ENCODE assay signal across 21 cellular contexts in the genomic region with DNA sequence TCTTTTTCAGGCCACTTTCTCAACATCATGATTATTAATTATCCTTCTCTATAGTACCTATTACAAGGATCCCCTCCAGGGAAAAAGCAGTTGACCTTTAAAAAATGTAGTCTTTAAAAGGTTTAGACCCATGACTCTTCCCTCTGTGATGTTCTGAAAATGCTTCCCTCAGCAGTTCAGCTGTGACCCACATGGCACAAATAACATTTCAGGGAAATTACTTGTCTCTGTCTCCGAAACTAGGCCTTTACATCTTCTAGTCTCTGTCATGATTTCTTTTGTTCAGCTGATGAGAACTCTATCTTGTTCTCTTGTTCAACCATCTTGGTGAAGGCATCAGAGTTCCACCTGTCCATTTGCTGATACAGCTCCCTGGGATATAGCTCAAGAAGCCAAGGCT. TPM values are rescaled to one million over a fixed set of nuclear protein-coding genes. Genes with fewer than 3 reads are reported as not detected.
DNase-seq lines count a peak whose midpoint lies in the region; ATAC-seq, FAIRE-seq and TF ChIP-seq lines count a peak whose summit lies in the region.
"Had no signal": no experiment of that assay in that cellular context is flagged by ENCODE, and none has a peak within 500 bp of the region (broad histone marks: within the 10 kb centered on the region; RNA-seq: fewer than 3 reads in every experiment).

No MANE protein-coding gene starts in this region.

- H4K20me1 ChIP-seq in PC-9 (ENCODE audit: insufficient read depth), result no peaks in the 10 kb centered on the region
- no peaks in the 10 kb centered on the region for H4K20me1 ChIP-seq in H1 (replicated peaks in 1 of 2; ENCODE audit: control insufficient read depth in 1 of 2, insufficient read depth in 2 of 2, low read length in 2 of 2)
- H4K20me1 ChIP-seq: BLaER1 treated with 17β-estradiol and CSF1 and Interleukin-3, amounts not matched to agents 10 nM and 100 nM had no signal

- H3K23me2 ChIP-seq in H1 (ENCODE audit: low read depth, low read length), result no peaks in the 10 kb centered on the region

- H3K4ac ChIP-seq in H1 (replicated peaks; ENCODE audit: insufficient read length, low read depth, low read length) (no peak overlapping the region), neuronal stem cell (ENCODE audit: low read length) (no peak overlapping the region)

- intact Hi-C loops in PC-9 (cut with micrococcal nuclease; ENCODE audit: unreplicated experiment), result loop anchor here (10.0 kb wide), 2 partner anchors 117 to 337 kb away; a partner anchor contains a TSS

- CTCF ChIA-PET in PC-9 (lab: Charles Lee) (interaction anchor here (1.0 kb wide), 1 partner anchor 152 kb away, joined by 6 read pairs; no protein-coding TSS in a partner anchor), H1 (lab: Charles Lee; ENCODE audit: partially characterized antibody) (interaction anchor here (0.6 to 13.1 kb wide), 8 partner anchors 8 to 206 kb away, joined by 3 to 214 read pairs (median 4); no protein-coding TSS in a partner anchor)

- ATAC-seq in HG03442 (IDR thresholded peaks at IDR 0.05; ENCODE audit: unreplicated experiment) (no peak), GM21447 (IDR thresholded peaks at IDR 0.05; ENCODE audit: unreplicated experiment) (no peak)
- ATAC-seq: CD8-positive, alpha-beta T cell; GM12878; SK-N-SH treated with all-trans-retinoic acid at 6 μM for 48 hours had no signal

- no peak for TF ChIP-seq RAD21 in H1 (IDR thresholded peaks at IDR 0.05 in 1 of 2, conservative IDR thresholded peaks at IDR 0.05 in 1 of 2; ENCODE audit: low read depth in 2 of 2, low read length in 2 of 2)

- no peak overlapping the region for H3K18ac ChIP-seq in H1 (ENCODE audit: extremely low read depth, low read length)
- H3K18ac ChIP-seq in neuronal stem cell (ENCODE audit: low read length), result no peak overlapping the region

- no peak for TF ChIP-seq EP300 in H1 (IDR thresholded peaks at IDR 0.05; ENCODE audit: borderline replicate concordance in 1 of 2, low read depth in 2 of 2, low read length in 2 of 2)

- POLR2A ChIA-PET in PC-9 (lab: Charles Lee; ENCODE audit: unreplicated experiment) (interaction anchor here (0.6 to 1.0 kb wide), 3 partner anchors 23 to 209 kb away, joined by 3 to 11 read pairs (median 4); no protein-coding TSS in a partner anchor), H1 (lab: Charles Lee; ENCODE audit: partially characterized antibody) (interaction anchor here (0.7 to 1.0 kb wide), 2 partner anchors 23 to 587 kb away, joined by 3 read pairs; no protein-coding TSS in a partner anchor)

- H3K9me3 ChIP-seq in PC-9 (ENCODE audit: insufficient read depth, low read depth) (no peaks in the 10 kb centered on the region), H1 (ENCODE audit: insufficient read depth in 2 of 2, low read depth in 1 of 2, low read length in 1 of 2) (no peaks in the 10 kb centered on the region), neuronal stem cell (replicated peaks in 1 of 2; ENCODE audit: control insufficient read depth in 2 of 2, insufficient read depth in 1 of 2, low read depth in 1 of 2, low read length in 2 of 2) (no peaks in the 10 kb centered on the region), right atrium auricular region (no peaks in the 10 kb centered on the region)
- H3K9me3 ChIP-seq: BLaER1 treated with 17β-estradiol and CSF1 and Interleukin-3, amounts not matched to agents 10 nM and 100 nM had no signal

- H3K4me2 ChIP-seq in PC-9 (peak overlapping the region; percentile 47), H1 (ENCODE audit: insufficient read depth in 1 of 2, low read depth in 2 of 2, low read length in 2 of 2) (no peak overlapping the region), neuronal stem cell (ENCODE audit: insufficient read depth, low read length, poor library complexity, severe bottlenecking) (no peak overlapping the region)
- H3K4me2 ChIP-seq: BLaER1 treated with 17β-estradiol and CSF1 and Interleukin-3, amounts not matched to agents 10 nM and 100 nM had no signal

- H3K4me3 ChIP-seq in PC-9 (no peak overlapping the region), H1 (ENCODE audit: extremely low read depth in 1 of 4, insufficient read depth in 2 of 4, low read depth in 3 of 4, low read length in 4 of 4) (no peak overlapping the region), neuronal stem cell (ENCODE audit: low read length in 2 of 2) (no peak overlapping the region), right atrium auricular region (no peak overlapping the region)
- H3K4me3 ChIP-seq: BLaER1 treated with 17β-estradiol and CSF1 and Interleukin-3, amounts not matched to agents 10 nM and 100 nM; GM12878 had no signal

- peak overlapping the region; percentile 68; the same call in 1 of the 2 replicates for H2AFZ ChIP-seq in PC-9
- no peak overlapping the region for H2AFZ ChIP-seq in H1 (ENCODE audit: low read length)
- peak overlapping the region; percentile 2 for H2AFZ ChIP-seq in neuronal stem cell (ENCODE audit: low read length)

- DNase-seq in NCI-H2227 treated with DMSO at 0.1 percent for 48 hours (lab: John Stamatoyannopoulos, UW) (peak; percentile 11), NCI-H2227 (lab: John Stamatoyannopoulos, UW; ENCODE audit: unreplicated experiment) (no peak), PC-9 (no peak), H1 (ENCODE audit: low read depth in 1 of 2, low spot score in 2 of 2) (no peak), neuronal stem cell (ENCODE audit: low spot score) (no peak), right atrium auricular region (ENCODE audit: low spot score) (no peak)
- DNase-seq: CD8-positive, alpha-beta T cell; DND-41; KG1; MV-4-11; NCI-H1105 treated with DMSO at 0.1 percent for 48 hours; NCI-H2029 treated with DMSO at 0.1 percent for 48 hours; NCI-H82; OCI-M1; SHP77 had no signal

- H3K4me1 ChIP-seq in PC-9 (replicated peaks; ENCODE audit: insufficient read depth) (peaks cover 16% of the 10 kb centered on the region), H1 (replicated peaks in 1 of 4; ENCODE audit: control insufficient read depth in 3 of 4, insufficient read depth in 4 of 4, low read length in 3 of 4) (peaks cover 0 to 7% (median 0%) of the 10 kb centered on the region in 4 experiments; a peak in 1 of 7 replicates), neuronal stem cell (ENCODE audit: control insufficient read depth in 2 of 2, insufficient read depth in 1 of 2, low read depth in 1 of 2, low read length in 2 of 2) (peaks cover 3 to 5% of the 10 kb centered on the region in 2 donors), right atrium auricular region (peaks cover 0 to 11% of the 10 kb centered on the region in 2 donors)

- H3K36me3 ChIP-seq in PC-9 (ENCODE audit: low read depth) (no peaks in the 10 kb centered on the region), H1 (ENCODE audit: control insufficient read depth in 2 of 4, insufficient read depth in 4 of 4, low read length in 3 of 4) (no peaks in the 10 kb centered on the region), neuronal stem cell (replicated peaks in 1 of 2; ENCODE audit: control insufficient read depth in 2 of 2, insufficient read depth in 2 of 2, low read length in 2 of 2) (no peaks in the 10 kb centered on the region), right atrium auricular region (no peaks in the 10 kb centered on the region)
- H3K36me3 ChIP-seq: BLaER1 treated with 17β-estradiol and CSF1 and Interleukin-3, amounts not matched to agents 10 nM and 100 nM had no signal

- H3K9ac ChIP-seq in H1 (replicated peaks in 1 of 4; ENCODE audit: extremely low read depth in 1 of 4, low read depth in 3 of 4, low read length in 3 of 4), result no peak overlapping the region
- no peak overlapping the region for H3K9ac ChIP-seq in neuronal stem cell (ENCODE audit: low read depth, low read length, poor library complexity)
- H3K9ac ChIP-seq: BLaER1 treated with 17β-estradiol and CSF1 and Interleukin-3, amounts not matched to agents 10 nM and 100 nM had no signal

- H2BK15ac ChIP-seq in H1 (ENCODE audit: low read length) (0 out of 2 replicates have a peak overlapping the region, but pooled peaks have one; percentile 5), neuronal stem cell (ENCODE audit: low read length) (no peak overlapping the region)

- peak overlapping the region; percentile 49 for H3K27ac ChIP-seq in PC-9
- H3K27ac ChIP-seq in H1 (ENCODE audit: low read depth, low read length), result no peak overlapping the region
- H3K27ac ChIP-seq in neuronal stem cell (replicated peaks; ENCODE audit: low read length), result no peak overlapping the region
- H3K27ac ChIP-seq in right atrium auricular region, result no peak overlapping the region
- H3K27ac ChIP-seq: 22Rv1; BLaER1 treated with 17β-estradiol and CSF1 and Interleukin-3, amounts not matched to agents 10 nM and 100 nM had no signal

- H3K79me1 ChIP-seq in H1 (ENCODE audit: low read depth, low read length) (no peaks in the 10 kb centered on the region), neuronal stem cell (ENCODE audit: low read depth, low read length) (no peaks in the 10 kb centered on the region)

- no peak overlapping the region for H3K23ac ChIP-seq in H1 (ENCODE audit: insufficient read length)
- H3K23ac ChIP-seq in neuronal stem cell (ENCODE audit: low read depth, low read length, poor library complexity), result no peak overlapping the region

- H3K14ac ChIP-seq in H1 (ENCODE audit: insufficient read length) (no peak overlapping the region), neuronal stem cell (ENCODE audit: low read length) (no peak overlapping the region)

- no peak overlapping the region for H3K56ac ChIP-seq in H1 (replicated peaks; ENCODE audit: insufficient read length, low read depth, low read length)

- H2BK12ac ChIP-seq in H1 (ENCODE audit: low read depth, low read length) (no peak overlapping the region), neuronal stem cell (ENCODE audit: low read length) (no peak overlapping the region)

- H3K27me3 ChIP-seq in PC-9 (ENCODE audit: insufficient read depth, low read depth) (no peaks in the 10 kb centered on the region), H1 (replicated peaks in 1 of 4; ENCODE audit: control insufficient read depth in 3 of 4, extremely low read depth in 1 of 4, insufficient read depth in 3 of 4, low read length in 3 of 4) (no peaks in the 10 kb centered on the region), neuronal stem cell (ENCODE audit: control insufficient read depth in 3 of 3, insufficient read depth in 3 of 3, low read depth in 1 of 3, low read length in 3 of 3) (no peaks in the 10 kb centered on the region), right atrium auricular region (no peaks in the 10 kb centered on the region)

- TF ChIP-seq POLR2A in H1 (IDR thresholded peaks at IDR 0.05; ENCODE audit: control extremely low read depth in 1 of 2, low read depth in 2 of 2, low read length in 2 of 2), result no peak

- FAIRE-seq in H1 (lab: Jason Lieb, UNC), result no peak
- FAIRE-seq: GM12878 had no signal

- TF ChIP-seq CTCF in PC-9 (conservative IDR thresholded peaks at IDR 0.05), result no peak
- TF ChIP-seq CTCF in H1 (IDR thresholded peaks at IDR 0.05; ENCODE audit: control extremely low read depth in 1 of 3, insufficient read depth in 1 of 3, low read depth in 1 of 3, low read length in 3 of 3), result no peak
- TF ChIP-seq CTCF in right atrium auricular region (IDR thresholded peaks at IDR 0.05), result no peak

- no peaks in the 10 kb centered on the region for H3K79me2 ChIP-seq in PC-9 (ENCODE audit: low read depth)
- no peaks in the 10 kb centered on the region; a peak in 1 of 4 replicates for H3K79me2 ChIP-seq in H1 (ENCODE audit: control insufficient read depth in 1 of 2, insufficient read depth in 2 of 2, low read length in 2 of 2)

- H2BK20ac ChIP-seq in H1 (ENCODE audit: low read length), result no peak overlapping the region

- no peak overlapping the region for H4K8ac ChIP-seq in H1 (ENCODE audit: extremely low read depth, insufficient read depth, low read length)
- no peak overlapping the region for H4K8ac ChIP-seq in neuronal stem cell (ENCODE audit: low read depth, low read length)

- H2AK5ac ChIP-seq in H1 (ENCODE audit: low read depth, low read length), result no peak overlapping the region
- no peak overlapping the region for H2AK5ac ChIP-seq in neuronal stem cell (ENCODE audit: low read depth, low read length)

- H4K5ac ChIP-seq in H1 (ENCODE audit: insufficient read length, low read depth, low read length), result no peak overlapping the region

- H4K91ac ChIP-seq in H1 (replicated peaks; ENCODE audit: insufficient read length, low read length), result no peak overlapping the region
- H4K91ac ChIP-seq in neuronal stem cell (ENCODE audit: low read depth, low read length, poor library complexity), result no peak overlapping the region

- no peaks in the 10 kb centered on the region for H3K9me2 ChIP-seq in PC-9 (ENCODE audit: insufficient read depth)

- H3F3A ChIP-seq in PC-9 (ENCODE audit: insufficient read depth, low read depth), result peaks cover 16% of the 10 kb centered on the region

- BruUV-seq in PC-9 (replicated peaks; lab: Mats Ljungman, UMichigan), result no TSS peak

- H2BK5ac ChIP-seq in H1 (ENCODE audit: low read depth, low read length), result no peak overlapping the region
- no peak overlapping the region for H2BK5ac ChIP-seq in neuronal stem cell (ENCODE audit: low read length)

- H2BK120ac ChIP-seq in H1 (replicated peaks; ENCODE audit: low read depth, low read length) (no peak overlapping the region), neuronal stem cell (ENCODE audit: low read depth, low read length) (no peak overlapping the region)

- 88% methylated on average over 1 of the region's 1 CpG; no CpG with 5 or more reads in 1 of the 2 experiments for WGBS in H1 (ENCODE audit: extremely low coverage in 1 of 2, insufficient coverage in 1 of 2, insufficient read length in 1 of 2, insufficient replicate concordance in 2 of 2, low coverage in 1 of 2, low lambda C conversion rate in 2 of 2, missing lambda C conversion rate in 1 of 2), 2 experiments
- no CpG with 5 or more reads among the region's 1 CpG for WGBS in neuronal stem cell (ENCODE audit: extremely low coverage in 2 of 2, insufficient read length in 2 of 2, insufficient replicate concordance in 1 of 2), 2 donors

RNA-seq across cellular contexts. Expression of a gene that starts 28.3 kb away (rescaled TPM):
- total RNA-seq in PC-9 (2021) (9.7 and 13.0 TPM in 2 replicates), right atrium auricular region (10 to 100 TPM; 15.4 to 19.1 TPM)
- 29.2 and 32.3 TPM in 2 replicates for total RNA-seq in H1 (2021; fragmentation: NEBNext Ultra II Directional; extraction: Animal tissue kit (Norgen Biotek cat#: 25700))
- 13.6 and 14.0 TPM in 2 replicates for polyA plus RNA-seq in H1 (2011; rRNA removed)
- 13.6 TPM for polyA plus RNA-seq in H1 (2011; cell fraction: cytosol; rRNA removed)
- 12.2 TPM for polyA plus RNA-seq in H1 (2011; cell fraction: nucleus; rRNA removed)
- polyA plus RNA-seq in H1 (2012, experiment 1 of 2), result 24.4 to 46.0 TPM (median 31.0 TPM) in 4 replicates
- polyA plus RNA-seq in H1 (2012, experiment 2 of 2), result 7.0 TPM
- 9.9 TPM for polyA plus RNA-seq in H1 (2013, experiment 1 of 2)
- 9.4 TPM for polyA plus RNA-seq in H1 (2013, experiment 2 of 2)
- 31.9 and 36.8 TPM in 2 replicates for polyA minus RNA-seq in H1 (2011; rRNA and poly(A)+ RNA removed)
- polyA minus RNA-seq in H1 (2011; cell fraction: cytosol; rRNA and poly(A)+ RNA removed), result 13.7 TPM
- 10.4 TPM for polyA minus RNA-seq in H1 (2011; cell fraction: nucleus; rRNA and poly(A)+ RNA removed)
- 23.9 TPM for polyA plus RNA-seq in neuronal stem cell (2013, experiment 1 of 2)
- 24.5 TPM for polyA plus RNA-seq in neuronal stem cell (2013, experiment 2 of 2)

RNA-seq across cellular contexts. Expression of a gene that starts 41.9 kb away (rescaled TPM):
- total RNA-seq in PC-9 (2021) (34.4 and 40.5 TPM in 2 replicates), right atrium auricular region (10 to 100 TPM; 14.5 to 17.4 TPM)
- 13.5 and 15.0 TPM in 2 replicates for total RNA-seq in H1 (2021; fragmentation: NEBNext Ultra II Directional; extraction: Animal tissue kit (Norgen Biotek cat#: 25700))
- 4.0 and 7.3 TPM in 2 replicates for polyA plus RNA-seq in H1 (2011; rRNA removed)
- polyA plus RNA-seq in H1 (2011; cell fraction: cytosol; rRNA removed), result 9.0 TPM
- polyA plus RNA-seq in H1 (2011; cell fraction: nucleus; rRNA removed), result 3.4 TPM
- 7.4 to 14.5 TPM (median 10.3 TPM) in 4 replicates for polyA plus RNA-seq in H1 (2012, experiment 1 of 2)
- 0.97 TPM for polyA plus RNA-seq in H1 (2012, experiment 2 of 2)
- polyA plus RNA-seq in H1 (2013, experiment 1 of 2), result 11.5 TPM
- polyA plus RNA-seq in H1 (2013, experiment 2 of 2), result 12.9 TPM
- polyA minus RNA-seq in H1 (2011; rRNA and poly(A)+ RNA removed), result 10.7 and 11.9 TPM in 2 replicates
- polyA minus RNA-seq in H1 (2011; cell fraction: cytosol; rRNA and poly(A)+ RNA removed), result 6.2 TPM
- polyA minus RNA-seq in H1 (2011; cell fraction: nucleus; rRNA and poly(A)+ RNA removed), result 9.6 TPM
- polyA plus RNA-seq in neuronal stem cell (2013, experiment 1 of 2), result 19.0 TPM
- 19.2 TPM for polyA plus RNA-seq in neuronal stem cell (2013, experiment 2 of 2)
